2 cellular contexts compared by ENCODE assay signal in genomic region chr10:119588071-119588470, GRCh38.
TF ChIP-seq lines count a peak whose summit lies in the region.

No MANE protein-coding gene starts in this region.

TF ChIP-seq in A549, 52 proteins besides CTCF, POLR2A, EP300 and RAD21:
- TF ChIP-seq JUN (IDR thresholded peaks at IDR 0.05) (no peak), MAFK (IDR thresholded peaks at IDR 0.05; ENCODE audit: partially characterized antibody) (peak; percentile 77)
TF ChIP-seq in A549: peak in this region for 1.

TF ChIP-seq in K562, 482 proteins besides CTCF, POLR2A, EP300 and RAD21:
- TF ChIP-seq SIN3B (IDR thresholded peaks at IDR 0.05; ENCODE audit: low read depth) (no peak), ZNF57 (CRISPR knock-in tag; IDR thresholded peaks at IDR 0.05) (no peak), ZNF316 (IDR thresholded peaks at IDR 0.05) (peak; percentile 83), ZBTB5 (IDR thresholded peaks at IDR 0.05) (no peak), PHF21A (IDR thresholded peaks at IDR 0.05; ENCODE audit: borderline replicate concordance, low read depth) (no peak), MAFG (tag; conservative IDR thresholded peaks at IDR 0.05) (peak; percentile 49), C11orf30 (IDR thresholded peaks at IDR 0.05; ENCODE audit: low read depth) (peak; percentile 73; the same call in 1 of the 2 replicates)
